ENCODE assay signal across 8 cellular contexts in genomic region chr17:29585080-29585751, GRCh38. TPM values are rescaled to one million over a fixed set of nuclear protein-coding genes. Genes with fewer than 3 reads are reported as not detected.
DNase-seq lines count a peak whose midpoint lies in the region; ATAC-seq and TF ChIP-seq lines count a peak whose summit lies in the region.

No MANE protein-coding gene starts in this region.

- peaks cover 64 to 92% (median 81%) of the 10 kb centered on the region in 4 donors for H3K4me1 ChIP-seq in esophagus muscularis mucosa

- no peaks in the 10 kb centered on the region for H3K9me3 ChIP-seq in esophagus muscularis mucosa

- TF ChIP-seq POLR2A in esophagus muscularis mucosa (IDR thresholded peaks at IDR 0.05; ENCODE audit: low read depth): no peak

- ATAC-seq in GM18867 (IDR thresholded peaks at IDR 0.05; ENCODE audit: unreplicated experiment): no peak

- H3K36me3 ChIP-seq in esophagus muscularis mucosa: peaks cover 16 to 34% (median 32%) of the 10 kb centered on the region in 4 donors

- WGBS in esophagus muscularis mucosa: 52% methylated on average over 5 of the region's 8 CpGs

- H3K4me3 ChIP-seq in esophagus muscularis mucosa: peak overlapping the region; percentile 32 to 50 (median 36)

- intact Hi-C loops in esophagus muscularis mucosa (cut with DNase I): loop anchor here (5.0 kb wide), 1 partner anchor 42 kb away; no protein-coding TSS in a partner anchor

- TF ChIP-seq CTCF in GM12873 (IDR thresholded peaks at IDR 0.05; ENCODE audit: insufficient read depth, low read depth, low read length, missing control alignments): peak; percentile 70
- peak in 1 of 3 experiments; percentile 6 for TF ChIP-seq CTCF in esophagus muscularis mucosa (IDR thresholded peaks at IDR 0.05)

- DNase-seq in UCSD-AML1 (lab: John Stamatoyannopoulos, UW; ENCODE audit: unreplicated experiment): peak; percentile 63
- DNase-seq in esophagus muscularis mucosa (ENCODE audit: extremely low spot score): no peak
- peak; percentile 47 for DNase-seq in stimulated activated CD8-positive, alpha-beta memory T cell treated with anti-CD3 and anti-CD28 coated beads, Interleukin-4, amount 100 ng/mL, for 48 hours
- DNase-seq in hypothalamus (lab: John Stamatoyannopoulos, UW): no peak
- DNase-seq in NCI-H1694 treated with DMSO at 0.1 percent for 48 hours (lab: John Stamatoyannopoulos, UW): no peak
- no peak for DNase-seq in epidermal melanocyte (ENCODE audit: insufficient read length, low spot score)

- H3K27ac ChIP-seq in esophagus muscularis mucosa (replicated peaks in 1 of 4): peak overlapping the region; percentile 75 to 90 (median 82)

- TF ChIP-seq EP300 in esophagus muscularis mucosa (IDR thresholded peaks at IDR 0.05): no peak

- no peaks in the 10 kb centered on the region for H3K27me3 ChIP-seq in esophagus muscularis mucosa

RNA-seq across cellular contexts. Expression of gene GIT1, which starts 4.2 kb away (rescaled TPM):
- 10 to 100 TPM; 28.7 to 50.4 (median 39.9) TPM for total RNA-seq in esophagus muscularis mucosa

RNA-seq across cellular contexts. Expression of gene ANKRD13B, which starts 7.7 kb away (rescaled TPM):
- 10 to 100 TPM in 3 of 4 donors, 1 to 10 TPM in 1; 8.0 to 16.1 (median 13.4) TPM for total RNA-seq in esophagus muscularis mucosa

RNA-seq across cellular contexts. Expression of gene TP53I13, which starts 16.7 kb away (rescaled TPM):
- 10 to 100 TPM; 40.9 to 72.6 (median 55.7) TPM for total RNA-seq in esophagus muscularis mucosa

RNA-seq across cellular contexts. Expression of gene ABHD15, which starts 18.4 kb away (rescaled TPM):
- total RNA-seq in esophagus muscularis mucosa: 10 to 100 TPM in 3 of 4 donors, 1 to 10 TPM in 1; 6.8 to 18.3 (median 11.9) TPM

RNA-seq across cellular contexts. Expression of gene CORO6, which starts 37.5 kb away (rescaled TPM):
- total RNA-seq in esophagus muscularis mucosa: 10 to 100 TPM; 43.7 to 67.7 (median 46.9) TPM

Comparison
In these comparisons a context has a peak if more than half of its experiments do, and no peak if none do; other contexts are left out.
1. DNase-seq: peak in UCSD-AML1 (single experiment) and stimulated activated CD8-positive, alpha-beta memory T cell treated with anti-CD3 and anti-CD28 coated beads, Interleukin-4, amount 100 ng/mL, for 48 hours (single experiment); none in esophagus muscularis mucosa (single experiment), hypothalamus (0 of 51), NCI-H1694 treated with DMSO at 0.1 percent for 48 hours (single experiment) and epidermal melanocyte (single experiment).